ENCODE assay signal across 8 cellular contexts in the genomic region with DNA sequence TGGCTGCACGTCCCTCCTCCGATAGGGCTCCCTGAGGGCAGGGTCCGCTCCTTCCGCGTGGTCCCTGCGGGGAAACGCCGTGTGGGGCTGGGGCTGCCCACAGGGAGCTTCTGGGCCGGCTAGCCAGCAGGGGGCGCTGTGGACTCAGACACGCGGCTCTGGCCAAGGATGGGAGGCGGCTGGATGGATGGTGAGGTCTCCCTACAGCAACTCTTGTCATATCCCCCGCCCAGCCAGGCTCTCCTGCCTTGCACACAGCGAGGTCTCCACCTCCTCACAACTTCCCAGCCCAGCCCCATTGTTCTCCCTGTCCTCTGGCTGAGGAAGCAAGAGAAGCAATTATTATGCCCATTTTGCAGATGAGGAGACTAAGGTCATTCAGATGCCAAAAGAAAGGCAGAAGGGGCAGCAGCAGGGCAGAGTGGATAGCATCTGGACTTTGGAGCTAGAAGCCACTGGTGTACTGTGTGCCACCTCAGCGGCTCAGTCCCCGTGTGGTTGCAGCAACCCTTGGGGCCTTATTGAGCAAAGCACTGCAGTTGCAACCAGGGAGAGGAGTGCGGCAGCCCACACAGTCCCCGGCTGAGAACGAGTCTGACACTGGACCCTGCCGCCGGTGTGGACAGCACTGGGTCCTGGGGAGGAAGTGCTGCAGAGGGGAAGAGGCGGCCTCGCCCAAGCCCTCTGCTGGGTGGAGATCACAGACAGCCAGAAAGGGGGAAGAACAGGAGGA.
DNase-seq lines count a peak whose midpoint lies in the region; ATAC-seq, FAIRE-seq and TF ChIP-seq lines count a peak whose summit lies in the region.

No MANE protein-coding gene starts in this region.

- H3K23ac ChIP-seq in H1 (ENCODE audit: insufficient read length) = no peak overlapping the region

- no peaks in the 10 kb centered on the region for H3K79me1 ChIP-seq in H1 (ENCODE audit: low read depth, low read length)

- H3K4ac ChIP-seq in H1 (replicated peaks; ENCODE audit: insufficient read length, low read depth, low read length) = no peak overlapping the region

- H4K5ac ChIP-seq in H1 (ENCODE audit: insufficient read length, low read depth, low read length) = no peak overlapping the region

- H3K36me3 ChIP-seq in GM06990 (ENCODE audit: control insufficient read depth, insufficient read depth, low read length) = no peaks in the 10 kb centered on the region
- no peaks in the 10 kb centered on the region for H3K36me3 ChIP-seq in H1 (ENCODE audit: control insufficient read depth in 2 of 4, insufficient read depth in 4 of 4, low read length in 3 of 4)

- TF ChIP-seq POLR2A in H1 (IDR thresholded peaks at IDR 0.05; ENCODE audit: control extremely low read depth in 1 of 2, low read depth in 2 of 2, low read length in 2 of 2) = no peak

- intact Hi-C loops in natural killer cell (cut with micrococcal nuclease) = loop anchor here (1.0 to 5.0 kb wide), 4 partner anchors 102 to 357 kb away; no protein-coding TSS in a partner anchor

- H3K14ac ChIP-seq in H1 (ENCODE audit: insufficient read length) = no peak overlapping the region

- TF ChIP-seq RAD21 in H1 (IDR thresholded peaks at IDR 0.05 in 1 of 2, conservative IDR thresholded peaks at IDR 0.05 in 1 of 2; ENCODE audit: low read depth in 2 of 2, low read length in 2 of 2) = peak; percentile 93 to 95

- H4K91ac ChIP-seq in H1 (replicated peaks; ENCODE audit: insufficient read length, low read length) = peak overlapping the region; percentile 26

- H3K23me2 ChIP-seq in H1 (ENCODE audit: low read depth, low read length) = no peaks in the 10 kb centered on the region

- CTCF ChIA-PET in activated CD4-positive, alpha-beta memory T cell treated with anti-CD3 and anti-CD28 coated beads, Interleukin-2, amount 10 ng/mL, durations not matched to agents 7 days and 5 days (lab: Charles Lee) = interaction anchor here (0.8 to 12.1 kb wide), 28 partner anchors 9 to 449 kb away, joined by 3 to 316 read pairs (median 4); partner anchors contain the start of gene ZFP36L2
- CTCF ChIA-PET in H1 (lab: Charles Lee; ENCODE audit: partially characterized antibody) = interaction anchor here (0.6 to 7.9 kb wide), 56 partner anchors 8 to 366 kb away, joined by 3 to 73 read pairs (median 4); partner anchors contain the start of gene ZFP36L2

- TF ChIP-seq CTCF in GM06990 (IDR thresholded peaks at IDR 0.05; ENCODE audit: insufficient read depth, low read length, poor library complexity, severe bottlenecking) = peak; percentile 91
- TF ChIP-seq CTCF in H1 (IDR thresholded peaks at IDR 0.05; ENCODE audit: control extremely low read depth in 1 of 3, insufficient read depth in 1 of 3, low read depth in 1 of 3, low read length in 3 of 3) = peak in 2 of 3 experiments; percentile 89 to 90; a peak in 3 of 4 replicates
- TF ChIP-seq CTCF in natural killer cell (IDR thresholded peaks at IDR 0.05) = peak; percentile 87

- no peak overlapping the region for H4K8ac ChIP-seq in H1 (ENCODE audit: extremely low read depth, insufficient read depth, low read length)

- no peak overlapping the region for H2AK5ac ChIP-seq in H1 (ENCODE audit: low read depth, low read length)

- peak overlapping the region; percentile 49; the same call in 1 of the 2 replicates for H2BK5ac ChIP-seq in H1 (ENCODE audit: low read depth, low read length)

- no peaks in the 10 kb centered on the region for H4K20me1 ChIP-seq in H1 (replicated peaks in 1 of 2; ENCODE audit: control insufficient read depth in 1 of 2, insufficient read depth in 2 of 2, low read length in 2 of 2)

- H2BK12ac ChIP-seq in H1 (ENCODE audit: low read depth, low read length) = no peak overlapping the region; the same call in 1 of the 2 replicates

- H3K4me3 ChIP-seq in GM06990 (replicated peaks; ENCODE audit: low read depth, low read length) = no peak overlapping the region
- no peak overlapping the region for H3K4me3 ChIP-seq in H1 (ENCODE audit: extremely low read depth in 1 of 4, insufficient read depth in 2 of 4, low read depth in 3 of 4, low read length in 4 of 4)

- H3K27ac Mint-ChIP-seq in activated CD4-positive, alpha-beta memory T cell treated with anti-CD3 and anti-CD28 coated beads, Interleukin-2, amount 10 ng/mL, durations not matched to agents 7 days and 5 days = peak overlapping the region; percentile 99
- peak overlapping the region; percentile 87 to 96 for H3K27ac Mint-ChIP-seq in natural killer cell

- no peak for TF ChIP-seq EP300 in H1 (IDR thresholded peaks at IDR 0.05; ENCODE audit: borderline replicate concordance in 1 of 2, low read depth in 2 of 2, low read length in 2 of 2)

- no peak overlapping the region for H2BK20ac ChIP-seq in H1 (ENCODE audit: low read length)

- H3K18ac ChIP-seq in H1 (ENCODE audit: extremely low read depth, low read length) = peak overlapping the region; percentile 66

- no peak overlapping the region for H2AFZ ChIP-seq in H1 (ENCODE audit: low read length)

- H3K27ac ChIP-seq in H1 (ENCODE audit: low read depth, low read length) = no peak overlapping the region
- H3K27ac ChIP-seq in substantia nigra (ENCODE audit: low read depth, low read length, poor library complexity, severe bottlenecking) = peak overlapping the region; percentile 59

- POLR2A ChIA-PET in activated CD4-positive, alpha-beta memory T cell treated with anti-CD3 and anti-CD28 coated beads, Interleukin-2, amount 10 ng/mL, durations not matched to agents 7 days and 5 days (lab: Charles Lee) = interaction anchor here (1.1 to 21.7 kb wide), 6 partner anchors 13 to 415 kb away, joined by 3 to 1053 read pairs (median 5); partner anchors contain the start of gene ZFP36L2
- POLR2A ChIA-PET in H1 (lab: Charles Lee; ENCODE audit: partially characterized antibody) = interaction anchor here (0.8 to 3.7 kb wide), 4 partner anchors 8 to 107 kb away, joined by 3 to 16 read pairs (median 5); partner anchors contain the start of gene ZFP36L2

- no peak overlapping the region for H3K4me2 ChIP-seq in H1 (ENCODE audit: insufficient read depth in 1 of 2, low read depth in 2 of 2, low read length in 2 of 2)

- no peak for FAIRE-seq in H1 (lab: Jason Lieb, UNC)

- no peak overlapping the region for H2BK120ac ChIP-seq in H1 (replicated peaks; ENCODE audit: low read depth, low read length)

- H3K27me3 ChIP-seq in GM06990 (replicated peaks; ENCODE audit: control insufficient read depth, insufficient read depth, low read length) = no peaks in the 10 kb centered on the region; the same call in 1 of the 2 replicates
- H3K27me3 ChIP-seq in H1 (replicated peaks in 1 of 4; ENCODE audit: control insufficient read depth in 3 of 4, extremely low read depth in 1 of 4, insufficient read depth in 3 of 4, low read length in 3 of 4) = no peaks in the 10 kb centered on the region

- no peak overlapping the region for H3K9ac ChIP-seq in H1 (replicated peaks in 1 of 4; ENCODE audit: extremely low read depth in 1 of 4, low read depth in 3 of 4, low read length in 3 of 4)

- H3K9me3 Mint-ChIP-seq in activated CD4-positive, alpha-beta memory T cell treated with anti-CD3 and anti-CD28 coated beads, Interleukin-2, amount 10 ng/mL, durations not matched to agents 7 days and 5 days = no peaks in the 10 kb centered on the region
- no peaks in the 10 kb centered on the region for H3K9me3 Mint-ChIP-seq in natural killer cell

- H3K9me3 ChIP-seq in H1 (ENCODE audit: insufficient read depth in 2 of 2, low read depth in 1 of 2, low read length in 1 of 2) = no peaks in the 10 kb centered on the region

- H3K56ac ChIP-seq in H1 (replicated peaks; ENCODE audit: insufficient read length, low read depth, low read length) = no peak overlapping the region

- peak overlapping the region; percentile 48; the same call in 1 of the 2 replicates for H2BK15ac ChIP-seq in H1 (ENCODE audit: low read length)

- H3K79me2 ChIP-seq in H1 (ENCODE audit: control insufficient read depth in 1 of 2, insufficient read depth in 2 of 2, low read length in 2 of 2) = no peaks in the 10 kb centered on the region

- H3K4me1 ChIP-seq in H1 (replicated peaks in 1 of 4; ENCODE audit: control insufficient read depth in 3 of 4, insufficient read depth in 4 of 4, low read length in 3 of 4) = peaks cover 0 to 3% (median under 1%) of the 10 kb centered on the region in 4 experiments; a peak in 2 of 7 replicates

- 65% methylated on average over 21 of the region's 24 CpGs; no CpG with 5 or more reads in 1 of the 2 experiments for whole genome bisulfite sequencing in H1 (ENCODE audit: extremely low coverage in 1 of 2, insufficient coverage in 1 of 2, insufficient read length in 1 of 2, insufficient replicate concordance in 2 of 2, low coverage in 1 of 2, low lambda C conversion rate in 2 of 2, missing lambda C conversion rate in 1 of 2), 2 experiments

- DNase-seq in GM06990 (ENCODE audit: extremely low read depth, insufficient read length) (peak; percentile 69), MV-4-11 (lab: John Stamatoyannopoulos, UW) (peak; percentile 79), H1 (ENCODE audit: low read depth in 1 of 2, low spot score in 2 of 2) (peak; percentile 60 to 99), natural killer cell (peak; percentile 88), substantia nigra (lab: John Stamatoyannopoulos, UW) (peak in 13 of 49 donors; percentile 16 to 61 (median 37)), superior temporal gyrus (ENCODE audit: extremely low spot score) (no peak)
- peak; percentile 91 for DNase-seq in activated CD4-positive, alpha-beta memory T cell treated with anti-CD3 and anti-CD28 coated beads, Interleukin-2, amount 10 ng/mL, durations not matched to agents 7 days and 5 days

- ATAC-seq in natural killer cell (peak; percentile 22 to 40 (median 33)), HG02840 (IDR thresholded peaks at IDR 0.05; ENCODE audit: low FRiP score, unreplicated experiment) (no peak)

- H3K27me3 Mint-ChIP-seq in activated CD4-positive, alpha-beta memory T cell treated with anti-CD3 and anti-CD28 coated beads, Interleukin-2, amount 10 ng/mL, durations not matched to agents 7 days and 5 days = peaks cover 3% of the 10 kb centered on the region
- H3K27me3 Mint-ChIP-seq in natural killer cell (ENCODE audit: low read depth in 2 of 2) = no peaks in the 10 kb centered on the region

- H3K36me3 Mint-ChIP-seq in activated CD4-positive, alpha-beta memory T cell treated with anti-CD3 and anti-CD28 coated beads, Interleukin-2, amount 10 ng/mL, durations not matched to agents 7 days and 5 days (ENCODE audit: low read depth) = peaks cover 6% of the 10 kb centered on the region
- no peaks in the 10 kb centered on the region for H3K36me3 Mint-ChIP-seq in natural killer cell

- H3K4me1 Mint-ChIP-seq in activated CD4-positive, alpha-beta memory T cell treated with anti-CD3 and anti-CD28 coated beads, Interleukin-2, amount 10 ng/mL, durations not matched to agents 7 days and 5 days = peaks cover 56% of the 10 kb centered on the region
- H3K4me1 Mint-ChIP-seq in natural killer cell = peaks cover 57 to 65% of the 10 kb centered on the region in 2 donors

- peak overlapping the region; percentile 21 for H3K4me3 Mint-ChIP-seq in activated CD4-positive, alpha-beta memory T cell treated with anti-CD3 and anti-CD28 coated beads, Interleukin-2, amount 10 ng/mL, durations not matched to agents 7 days and 5 days
- H3K4me3 Mint-ChIP-seq in natural killer cell = peak overlapping the region; percentile 81

TF ChIP-seq in H1, 55 proteins besides CTCF, POLR2A, EP300 and RAD21 (continues in another document):
- 0 out of 2 replicates have a peak, but pooled peaks have one; percentile 13 for TF ChIP-seq CHD2 (IDR thresholded peaks at IDR 0.05; ENCODE audit: low read length)
- 0 out of 2 replicates have a peak, but pooled peaks have one; percentile 23 for TF ChIP-seq BACH1 (IDR thresholded peaks at IDR 0.05; ENCODE audit: low read length)
